10 cellular contexts compared by ENCODE assay signal in the genomic region with DNA sequence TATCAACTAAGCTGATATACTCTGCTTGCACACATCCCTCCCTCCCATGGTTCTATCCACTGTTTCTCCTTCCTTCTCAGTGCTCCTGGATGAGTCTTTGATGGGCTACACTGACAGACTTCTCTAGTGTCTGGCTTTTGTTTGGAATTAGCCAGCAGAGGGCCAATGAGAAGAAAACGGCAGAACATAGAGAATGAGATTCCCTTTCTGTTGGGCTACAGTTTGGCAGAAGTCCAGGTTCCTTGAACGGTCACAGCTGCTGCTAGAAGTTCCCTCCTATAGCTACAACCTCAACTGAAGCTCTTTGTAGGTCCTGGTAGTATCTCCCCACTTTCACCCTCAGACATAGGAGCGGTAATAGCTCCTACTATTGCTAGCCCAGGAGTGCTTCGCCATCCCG.
DNase-seq lines count a peak whose midpoint lies in the region; ATAC-seq and TF ChIP-seq lines count a peak whose summit lies in the region.
"Had no signal": no experiment of that assay in that cellular context is flagged by ENCODE, and none has a peak within 500 bp of the region (broad histone marks: within the 10 kb centered on the region; RNA-seq: fewer than 3 reads in every experiment).

No MANE protein-coding gene starts in this region.

- no peak for TF ChIP-seq POLR2A in gastroesophageal sphincter (IDR thresholded peaks at IDR 0.05)

- peaks cover 0 to 5% (median 0%) of the 10 kb centered on the region in 3 donors for H3K4me1 ChIP-seq in gastroesophageal sphincter
- H3K4me1 ChIP-seq: Peyer's patch had no signal

- TF ChIP-seq EP300 in gastroesophageal sphincter (IDR thresholded peaks at IDR 0.05), result no peak

- H3K4me3 ChIP-seq in gastroesophageal sphincter, result no peak overlapping the region
- H3K4me3 ChIP-seq: Peyer's patch had no signal

- 50 to 69% methylated on average over 4 of the region's 5 CpGs for WGBS in gastroesophageal sphincter (ENCODE audit: low coverage in 1 of 2), 2 donors

- H3K27me3 ChIP-seq in gastroesophageal sphincter, result no peaks in the 10 kb centered on the region
- H3K27me3 ChIP-seq: Peyer's patch had no signal

- no peaks in the 10 kb centered on the region for H3K36me3 ChIP-seq in gastroesophageal sphincter
- H3K36me3 ChIP-seq: Peyer's patch had no signal

- H3K9me3 ChIP-seq in gastroesophageal sphincter, result no peaks in the 10 kb centered on the region
- H3K9me3 ChIP-seq: Peyer's patch had no signal

- ATAC-seq in gastroesophageal sphincter, result no peak

- H3K27ac ChIP-seq in gastroesophageal sphincter, result no peak overlapping the region
- H3K27ac ChIP-seq: Peyer's patch had no signal

- DNase-seq in DMS53 (lab: John Stamatoyannopoulos, UW) (peak; percentile 94), NCI-H1694 treated with DMSO at 0.1 percent for 48 hours (lab: John Stamatoyannopoulos, UW) (peak; percentile 88), amniotic stem cell (lab: John Stamatoyannopoulos, UW) (peak; percentile 6), left kidney (ENCODE audit: low read depth, low spot score) (peak; percentile 73), DMS114 treated with DMSO at 0.1 percent for 48 hours (lab: John Stamatoyannopoulos, UW; ENCODE audit: unreplicated experiment) (no peak)
- no peak for DNase-seq in activated CD4-positive, CD25-positive, alpha-beta regulatory T cell treated with anti-CD3 and anti-CD28 coated beads, Interleukin-2, amount 50 U/mL, for 72 hours
- no peak for DNase-seq in stimulated activated CD4-positive, alpha-beta T cell treated with anti-CD3 and anti-CD28 coated beads, Interleukin-2, amount 100 ng/mL, for 24 hours
- DNase-seq: activated gamma-delta T cell, Peyer's patch had no signal

- TF ChIP-seq CTCF in gastroesophageal sphincter (IDR thresholded peaks at IDR 0.05), result no peak

Comparison
In these comparisons a context has a peak if more than half of its experiments do, and no peak if none do; other contexts are left out.
1. DNase-seq: peak in DMS53 (single experiment), NCI-H1694 treated with DMSO at 0.1 percent for 48 hours (single experiment), amniotic stem cell (single experiment) and left kidney (single experiment); none in DMS114 treated with DMSO at 0.1 percent for 48 hours (single experiment), activated CD4-positive, CD25-positive, alpha-beta regulatory T cell treated with anti-CD3 and anti-CD28 coated beads, Interleukin-2, amount 50 U/mL, for 72 hours (single experiment) and stimulated activated CD4-positive, alpha-beta T cell treated with anti-CD3 and anti-CD28 coated beads, Interleukin-2, amount 100 ng/mL, for 24 hours (0 of 2).